1 cellular context compared by ENCODE assay signal in genomic region chr12:11879306-11879705, GRCh38.
TF ChIP-seq lines count a peak whose summit lies in the region.

No MANE protein-coding gene starts in this region.

TF ChIP-seq in WTC11, 78 proteins besides CTCF, POLR2A, EP300 and RAD21 (continued from another document):
- TF ChIP-seq ZSCAN18 (CRISPR knock-in tag; IDR thresholded peaks at IDR 0.05) (no peak), NFE2L1 (CRISPR knock-in tag; IDR thresholded peaks at IDR 0.05) (no peak)
